In the genomic region with DNA sequence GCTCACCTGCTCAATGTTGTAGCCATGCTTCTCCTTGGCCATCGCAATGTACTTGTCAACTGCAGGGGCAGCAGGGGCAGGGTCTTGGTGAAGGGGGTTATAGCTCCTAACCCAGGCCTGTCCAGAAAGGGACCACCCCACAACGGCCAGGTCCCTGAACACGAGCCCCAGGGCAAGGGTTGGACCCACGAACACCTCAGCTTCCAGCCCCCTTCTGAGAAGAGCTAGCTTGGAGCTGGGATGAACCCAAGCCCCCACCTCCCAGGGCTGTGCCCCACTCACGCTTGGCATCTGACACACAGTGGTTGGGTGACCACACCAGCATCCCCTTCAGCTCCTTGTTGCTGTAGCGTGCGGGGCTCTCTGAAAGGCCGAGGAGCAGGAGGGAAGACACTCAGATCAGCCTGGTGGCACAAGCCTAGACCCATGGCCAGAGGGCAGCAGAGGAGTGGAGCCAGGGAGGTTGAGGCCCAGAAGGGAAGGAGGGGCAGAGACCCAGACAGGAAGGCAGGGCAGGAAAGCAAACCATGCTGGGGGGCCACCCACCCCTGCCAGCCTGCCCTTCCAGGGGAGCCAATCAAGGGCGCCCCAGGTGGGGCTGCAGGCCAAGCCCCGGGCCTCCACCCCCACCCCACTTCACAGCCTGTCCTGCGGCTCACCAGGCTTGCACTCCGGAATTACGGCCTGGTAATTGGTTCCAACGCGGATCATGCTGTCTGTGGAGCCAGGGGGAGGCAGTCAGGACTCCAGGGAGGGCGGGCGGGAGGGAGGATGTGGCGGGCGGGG, we compare ENCODE assay signal across 12 cellular contexts. TPM values are rescaled to one million over a fixed set of nuclear protein-coding genes. Genes with fewer than 3 reads are reported as not detected.
DNase-seq lines count a peak whose midpoint lies in the region; ATAC-seq and TF ChIP-seq lines count a peak whose summit lies in the region.
"Had no signal": no experiment of that assay in that cellular context is flagged by ENCODE, and none has a peak within 500 bp of the region (broad histone marks: within the 10 kb centered on the region; RNA-seq: fewer than 3 reads in every experiment).

No MANE protein-coding gene starts in this region.

- no peak for TF ChIP-seq POLR2A in ovary (IDR thresholded peaks at IDR 0.05)

- H2BK5ac ChIP-seq in mesenchymal stem cell (ENCODE audit: low read depth, low read length, poor library complexity, severe bottlenecking), result no peak overlapping the region

- no peak for TF ChIP-seq EP300 in ovary (IDR thresholded peaks at IDR 0.05)

- no peak overlapping the region for H3K9ac ChIP-seq in mesenchymal stem cell (ENCODE audit: low read length)

- intact Hi-C loops in ascending aorta (cut with DNase I), result no loop called here
- intact Hi-C loops in ovary (cut with DNase I), result no loop called here

- H3K4me3 Mint-ChIP-seq in CD8-positive, alpha-beta memory T cell, result peak overlapping the region in 5 of 7 donors; percentile 34 to 59 (median 47)

- H2BK120ac ChIP-seq in mesenchymal stem cell (ENCODE audit: low read depth, low read length), result no peak overlapping the region

- no peak overlapping the region for H2BK15ac ChIP-seq in mesenchymal stem cell (ENCODE audit: low read depth, poor library complexity, severe bottlenecking)

- H3K27ac Mint-ChIP-seq in CD8-positive, alpha-beta memory T cell, result no peak overlapping the region

- H3K27ac ChIP-seq in AG04450 (ENCODE audit: low read depth, low read length) (no peak overlapping the region), ascending aorta (peak overlapping the region; percentile 58 to 92), mesenchymal stem cell (ENCODE audit: low read length, poor library complexity, severe bottlenecking) (no peak overlapping the region), ovary (no peak overlapping the region)
- H3K27ac ChIP-seq in CD8-positive, alpha-beta memory T cell (ENCODE audit: low read depth, low read length), result no peak overlapping the region
- H3K27ac ChIP-seq: uterus had no signal

- no peak for ATAC-seq in GM21360 (IDR thresholded peaks at IDR 0.05; ENCODE audit: unreplicated experiment)

- peaks cover 27% of the 10 kb centered on the region for H3K4me1 ChIP-seq in CD8-positive, alpha-beta memory T cell (ENCODE audit: insufficient read depth, low read length)
- peaks cover 18 to 43% of the 10 kb centered on the region in 2 donors for H3K4me1 ChIP-seq in ascending aorta
- peaks cover 56% of the 10 kb centered on the region for H3K4me1 ChIP-seq in mesenchymal stem cell (ENCODE audit: control insufficient read depth, insufficient read depth, low read depth, low read length)
- peaks cover 12% of the 10 kb centered on the region for H3K4me1 ChIP-seq in ovary (ENCODE audit: insufficient read depth)

- H3K14ac ChIP-seq in mesenchymal stem cell (ENCODE audit: low read length in 2 of 2), result peak overlapping the region in 1 of 2 experiments; percentile 45

- no peak overlapping the region for H3K18ac ChIP-seq in mesenchymal stem cell (ENCODE audit: low read depth in 1 of 2, low read length in 2 of 2)

- POLR2A ChIA-PET in AG04450 (lab: Yijun Ruan, JAX), result interaction anchor here (0.7 kb wide), 1 partner anchor 146 kb away, joined by 3 read pairs; no protein-coding TSS in a partner anchor
- POLR2A ChIA-PET in CD8-positive, alpha-beta memory T cell (lab: Charles Lee), result no interaction called here

- H3K79me1 ChIP-seq in mesenchymal stem cell (replicated peaks; ENCODE audit: low read length, poor library complexity, severe bottlenecking), result peaks cover 5% of the 10 kb centered on the region

- H3K27me3 Mint-ChIP-seq in CD8-positive, alpha-beta memory T cell, result peaks cover 0 to 1% of the 10 kb centered on the region in 2 donors

- H4K91ac ChIP-seq in mesenchymal stem cell (ENCODE audit: low read length), result no peak overlapping the region

- H4K8ac ChIP-seq in mesenchymal stem cell (ENCODE audit: low read length), result peak overlapping the region; percentile 29

- no peaks in the 10 kb centered on the region; the same call in 1 of the 2 replicates for H3K9me3 ChIP-seq in AG04450 (ENCODE audit: control insufficient read depth, insufficient read depth, low read length)
- H3K9me3 ChIP-seq in CD8-positive, alpha-beta memory T cell (ENCODE audit: low read length), result no peaks in the 10 kb centered on the region
- H3K9me3 ChIP-seq in ascending aorta, result no peaks in the 10 kb centered on the region
- H3K9me3 ChIP-seq in mesenchymal stem cell (ENCODE audit: control insufficient read depth, low read length), result no peaks in the 10 kb centered on the region
- no peaks in the 10 kb centered on the region for H3K9me3 ChIP-seq in ovary
- H3K9me3 ChIP-seq: uterus had no signal

- H3K4me3 ChIP-seq in AG04450 (ENCODE audit: low read depth, low read length) (peak overlapping the region; percentile 25), ascending aorta (peak overlapping the region in 1 of 2 donors; percentile 67), mesenchymal stem cell (ENCODE audit: insufficient read depth in 1 of 2, low read depth in 1 of 2, low read length in 2 of 2) (no peak overlapping the region), ovary (no peak overlapping the region)
- H3K4me3 ChIP-seq in CD8-positive, alpha-beta memory T cell (ENCODE audit: low read length), result no peak overlapping the region

- DNase-seq in AG04450 (ENCODE audit: low read depth, low spot score) (no peak), ascending aorta (ENCODE audit: low spot score in 2 of 2) (no peak), mesenchymal stem cell (no peak), ovary (no peak), NOMO-1 (lab: John Stamatoyannopoulos, UW; ENCODE audit: unreplicated experiment in 2 of 2) (no peak), NCI-H526 treated with DMSO at 0.1 percent for 48 hours (lab: John Stamatoyannopoulos, UW) (no peak)
- no peak for DNase-seq in CD8-positive, alpha-beta memory T cell
- DNase-seq: DMS79 treated with DMSO at 0.1 percent for 48 hours, NCI-H146, T1000, uterus had no signal

- no peak overlapping the region for H3K4ac ChIP-seq in mesenchymal stem cell (ENCODE audit: low read depth in 1 of 2, low read length in 2 of 2)

- H3K36me3 Mint-ChIP-seq in CD8-positive, alpha-beta memory T cell, result peaks cover 0 to 7% (median 0%) of the 10 kb centered on the region in 3 donors

- CTCF ChIA-PET in AG04450 (lab: Charles Lee), result interaction anchor here (0.6 to 3.0 kb wide), 4 partner anchors 8 to 31 kb away, joined by 3 to 13 read pairs (median 4); no protein-coding TSS in a partner anchor
- CTCF ChIA-PET in CD8-positive, alpha-beta memory T cell (lab: Charles Lee), result interaction anchor here (1.3 to 3.7 kb wide), 4 partner anchors 8 to 78 kb away, joined by 3 to 11 read pairs (median 6); no protein-coding TSS in a partner anchor

- no peaks in the 10 kb centered on the region for H3K9me3 Mint-ChIP-seq in CD8-positive, alpha-beta memory T cell

- peak overlapping the region; percentile 18 for H3K4me2 ChIP-seq in mesenchymal stem cell (ENCODE audit: low read length, poor library complexity, severe bottlenecking)

- 92% methylated on average over 9 of the region's 19 CpGs for WGBS in mesenchymal stem cell
- WGBS in ovary, 3 donors, result 59 to 63% (median 59%) methylated on average over 19 of the region's 19 CpGs

- H3K27me3 ChIP-seq in AG04450 (ENCODE audit: control insufficient read depth, insufficient read depth, low read length), result no peaks in the 10 kb centered on the region
- H3K27me3 ChIP-seq in CD8-positive, alpha-beta memory T cell (ENCODE audit: insufficient read depth, low read length, poor library complexity, severe bottlenecking), result no peaks in the 10 kb centered on the region
- H3K27me3 ChIP-seq in ascending aorta, result no peaks in the 10 kb centered on the region
- H3K27me3 ChIP-seq in mesenchymal stem cell (ENCODE audit: control insufficient read depth in 1 of 2, insufficient read depth in 1 of 2, low read length in 2 of 2), result peaks cover 0 to 3% of the 10 kb centered on the region in 2 experiments
- H3K27me3 ChIP-seq in ovary, result no peaks in the 10 kb centered on the region
- H3K27me3 ChIP-seq: uterus had no signal

- H3K36me3 ChIP-seq in CD8-positive, alpha-beta memory T cell (ENCODE audit: insufficient read depth, low read length), result no peaks in the 10 kb centered on the region
- H3K36me3 ChIP-seq in ascending aorta (no peaks in the 10 kb centered on the region), mesenchymal stem cell (ENCODE audit: control insufficient read depth in 1 of 2, insufficient read depth in 2 of 2, low read depth in 1 of 2, low read length in 2 of 2) (peaks cover 0 to 44% of the 10 kb centered on the region in 2 experiments), ovary (no peaks in the 10 kb centered on the region)
- H3K36me3 ChIP-seq: uterus had no signal

- TF ChIP-seq CTCF in AG04450 (IDR thresholded peaks at IDR 0.05; ENCODE audit: low read depth, low read length), result no peak
- TF ChIP-seq CTCF in ascending aorta (IDR thresholded peaks at IDR 0.05), result no peak
- no peak for TF ChIP-seq CTCF in ovary (IDR thresholded peaks at IDR 0.05)

- peak overlapping the region in 1 of 2 experiments; percentile 2 for H2BK12ac ChIP-seq in mesenchymal stem cell (ENCODE audit: low read length in 2 of 2)

- H2AK5ac ChIP-seq in mesenchymal stem cell (ENCODE audit: low read length, severe bottlenecking), result no peak overlapping the region

- H2AFZ ChIP-seq in mesenchymal stem cell (ENCODE audit: low read depth, low read length), result no peak overlapping the region

- H3K4me1 Mint-ChIP-seq in CD8-positive, alpha-beta memory T cell, result peaks cover 8 to 26% (median 11%) of the 10 kb centered on the region in 3 donors

- peak overlapping the region in 1 of 2 experiments; percentile 3 for H3K23ac ChIP-seq in mesenchymal stem cell (ENCODE audit: low read length in 2 of 2)

RNA-seq across cellular contexts. Expression of a gene that starts 1.9 kb away (rescaled TPM):
- 4.4 and 5.2 TPM in 2 replicates for polyA plus RNA-seq in AG04450 (2011; rRNA removed)
- 6.6 TPM in 2 replicates for polyA minus RNA-seq in AG04450 (2011; rRNA and poly(A)+ RNA removed)
- total RNA-seq in CD8-positive, alpha-beta memory T cell, result under 1 TPM; 0.11 to 0.13 TPM
- not detected for polyA plus RNA-seq in CD8-positive, alpha-beta memory T cell
- total RNA-seq in ascending aorta, result not detected
- 5.2 TPM for polyA plus RNA-seq in mesenchymal stem cell (2013, experiment 1 of 2)
- polyA plus RNA-seq in mesenchymal stem cell (2013, experiment 2 of 2), result 4.7 TPM
- 1 to 10 TPM in 5 of 7 donors, under 1 TPM in 2; 0.12 to 7.9 (median 5.4) TPM for total RNA-seq in ovary
- polyA plus RNA-seq in ovary, result under 1 TPM; 0.60 to 0.94 TPM

RNA-seq across cellular contexts. Expression of a gene that starts 23.7 kb away (rescaled TPM):
- polyA plus RNA-seq in AG04450 (2011; rRNA removed), result 17.4 and 18.0 TPM in 2 replicates
- polyA minus RNA-seq in AG04450 (2011; rRNA and poly(A)+ RNA removed), result 12.0 and 14.2 TPM in 2 replicates
- 10 to 100 TPM; 20.2 to 26.2 TPM for total RNA-seq in CD8-positive, alpha-beta memory T cell
- polyA plus RNA-seq in CD8-positive, alpha-beta memory T cell, result 15.9 TPM
- 3.1 TPM for total RNA-seq in ascending aorta
- 12.1 TPM for polyA plus RNA-seq in mesenchymal stem cell (2013, experiment 1 of 2)
- polyA plus RNA-seq in mesenchymal stem cell (2013, experiment 2 of 2), result 11.4 TPM
- 10 to 100 TPM in 6 of 7 donors, 1 to 10 TPM in 1; 4.5 to 15.9 (median 13.4) TPM for total RNA-seq in ovary
- polyA plus RNA-seq in ovary, result 1 to 10 TPM; 7.0 to 7.6 TPM

RNA-seq across cellular contexts. Expression of a gene that starts 59.3 kb away (rescaled TPM):
- 200 and 346 TPM in 2 replicates for polyA plus RNA-seq in AG04450 (2011; rRNA removed)
- polyA minus RNA-seq in AG04450 (2011; rRNA and poly(A)+ RNA removed), result 158 and 226 TPM in 2 replicates
- 100 to 1,000 TPM; 373 to 424 TPM for total RNA-seq in CD8-positive, alpha-beta memory T cell
- 388 TPM for polyA plus RNA-seq in CD8-positive, alpha-beta memory T cell
- total RNA-seq in ascending aorta, result 520 TPM
- 504 TPM for polyA plus RNA-seq in mesenchymal stem cell (2013, experiment 1 of 2)
- 497 TPM for polyA plus RNA-seq in mesenchymal stem cell (2013, experiment 2 of 2)
- 100 to 1,000 TPM; 197 to 339 (median 222) TPM for total RNA-seq in ovary
- polyA plus RNA-seq in ovary, result 100 to 1,000 TPM in 1 of 2 donors, 10 to 100 TPM in 1; 64.8 to 438 TPM

Comparison
In these comparisons a context has a peak if more than half of its experiments do, and no peak if none do; other contexts are left out.
1. H3K27ac ChIP-seq: peak in ascending aorta (2 of 2); none in AG04450 (single experiment), CD8-positive, alpha-beta memory T cell (single experiment), mesenchymal stem cell (single experiment) and ovary (0 of 2).